12 cellular contexts compared by ENCODE assay signal in the genomic region with DNA sequence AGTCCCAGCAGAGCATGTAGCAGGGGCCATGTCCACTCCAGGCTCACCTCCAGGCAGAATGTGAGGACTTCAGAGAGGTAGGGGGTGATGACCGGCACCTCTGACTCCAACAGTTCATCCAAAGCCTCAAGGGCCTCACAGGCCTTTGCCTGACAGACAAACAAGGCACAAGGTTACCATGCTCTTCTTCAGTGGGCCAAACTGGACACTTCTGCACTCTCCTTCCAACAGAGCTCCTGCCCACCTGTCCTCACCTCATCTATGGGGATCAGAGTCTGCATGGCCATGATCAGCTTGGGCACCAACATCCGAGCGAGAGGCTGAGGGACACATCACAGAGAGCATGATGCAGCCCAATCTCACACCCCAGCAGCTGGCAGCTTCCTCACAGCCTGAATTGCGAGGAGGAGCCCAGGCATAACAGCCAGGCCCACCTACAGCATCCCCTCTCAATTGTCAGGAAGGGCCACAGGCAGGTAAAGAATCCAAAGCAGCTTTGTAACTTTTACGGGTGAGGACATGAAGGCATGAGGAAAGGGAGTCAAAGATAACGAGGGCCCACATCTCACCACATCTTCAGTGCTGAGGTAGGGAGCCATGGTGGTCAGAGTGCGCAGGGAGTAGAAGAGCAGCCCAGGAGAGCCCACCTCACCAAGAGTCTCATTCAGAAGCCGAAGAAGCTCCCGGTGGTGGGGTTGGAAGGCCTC. TPM values are rescaled to one million over a fixed set of nuclear protein-coding genes. Genes with fewer than 3 reads are reported as not detected.
A peak's percentile ranks its signal among the peaks of the same experiment; 100 is the strongest.
DNase-seq lines count a peak whose midpoint lies in the region; ATAC-seq and TF ChIP-seq lines count a peak whose summit lies in the region.
"Had no signal": no experiment of that assay in that cellular context is flagged by ENCODE, and none has a peak within 500 bp of the region (broad histone marks: within the 10 kb centered on the region; RNA-seq: fewer than 3 reads in every experiment).

No MANE protein-coding gene starts in this region.

- peaks cover 35% of the 10 kb centered on the region for H3K36me3 Mint-ChIP-seq in activated T-cell treated with anti-CD3 and anti-CD28 coated beads, Interleukin-2, amount 50 U/mL, for 4 hours (ENCODE audit: insufficient read depth)
- peaks cover 33 to 53% of the 10 kb centered on the region in 2 donors for H3K36me3 Mint-ChIP-seq in stimulated activated naive B cell treated with anti-CD40 and anti-IgM and Interleukin-4, amounts not matched to agents 10 μg/mL and 1 μg/mL and 100 μg/mL, for 72 hours

- no peak overlapping the region for H3K27ac ChIP-seq in SU-DHL-6 (ENCODE audit: low read depth, low read length)

- TF ChIP-seq CTCF in SU-DHL-6 (IDR thresholded peaks at IDR 0.05; ENCODE audit: insufficient read depth, low read length, poor library complexity, severe bottlenecking) (no peak), epithelial cell of proximal tubule (conservative IDR thresholded peaks at IDR 0.05; ENCODE audit: low read depth, low read length) (no peak), mucosa of descending colon (IDR thresholded peaks at IDR 0.05) (no peak)

- no peak overlapping the region for H3K4me3 ChIP-seq in SU-DHL-6 (ENCODE audit: insufficient read depth, low read length, poor library complexity, severe bottlenecking)
- peak overlapping the region; percentile 93 for H3K4me3 ChIP-seq in epithelial cell of proximal tubule (ENCODE audit: low read depth, low read length)
- H3K4me3 ChIP-seq in mucosa of descending colon = no peak overlapping the region

- H3K79me2 ChIP-seq in SU-DHL-6 (ENCODE audit: insufficient read depth, low read length) = no peaks in the 10 kb centered on the region

- no peaks in the 10 kb centered on the region for H3K9me3 Mint-ChIP-seq in activated T-cell treated with anti-CD3 and anti-CD28 coated beads, Interleukin-2, amount 50 U/mL, for 4 hours
- H3K9me3 Mint-ChIP-seq in stimulated activated naive B cell treated with anti-CD40 and anti-IgM and Interleukin-4, amounts not matched to agents 10 μg/mL and 1 μg/mL and 100 μg/mL, for 72 hours = no peaks in the 10 kb centered on the region

- H3K9ac ChIP-seq in SU-DHL-6 (ENCODE audit: low read length) = 0 out of 2 replicates have a peak overlapping the region, but pooled peaks have one; percentile 72

- H3K4me3 Mint-ChIP-seq in activated T-cell treated with anti-CD3 and anti-CD28 coated beads, Interleukin-2, amount 50 U/mL, for 4 hours = peak overlapping the region; percentile 94
- H3K4me3 Mint-ChIP-seq in stimulated activated naive B cell treated with anti-CD40 and anti-IgM and Interleukin-4, amounts not matched to agents 10 μg/mL and 1 μg/mL and 100 μg/mL, for 72 hours = peak overlapping the region; percentile 76

- H3K9me2 ChIP-seq in SU-DHL-6 (replicated peaks; ENCODE audit: insufficient read depth, low read length) = no peaks in the 10 kb centered on the region

- H3K36me3 ChIP-seq in SU-DHL-6 (ENCODE audit: low read length) (no peaks in the 10 kb centered on the region), mucosa of descending colon (ENCODE audit: low read depth) (no peaks in the 10 kb centered on the region)

- no peak overlapping the region for H2AFZ ChIP-seq in SU-DHL-6 (ENCODE audit: low read depth, low read length, severe bottlenecking)

- H3K27me3 Mint-ChIP-seq in activated T-cell treated with anti-CD3 and anti-CD28 coated beads, Interleukin-2, amount 50 U/mL, for 4 hours (ENCODE audit: low read depth) = no peaks in the 10 kb centered on the region
- H3K27me3 Mint-ChIP-seq in stimulated activated naive B cell treated with anti-CD40 and anti-IgM and Interleukin-4, amounts not matched to agents 10 μg/mL and 1 μg/mL and 100 μg/mL, for 72 hours = no peaks in the 10 kb centered on the region

- H3K27ac Mint-ChIP-seq in stimulated activated naive B cell treated with anti-CD40 and anti-IgM and Interleukin-4, amounts not matched to agents 10 μg/mL and 1 μg/mL and 100 μg/mL, for 72 hours = no peak overlapping the region

- peaks cover 29% of the 10 kb centered on the region for H3K4me1 Mint-ChIP-seq in activated T-cell treated with anti-CD3 and anti-CD28 coated beads, Interleukin-2, amount 50 U/mL, for 4 hours (ENCODE audit: low read depth)
- H3K4me1 Mint-ChIP-seq in stimulated activated naive B cell treated with anti-CD40 and anti-IgM and Interleukin-4, amounts not matched to agents 10 μg/mL and 1 μg/mL and 100 μg/mL, for 72 hours = peaks cover 20 to 44% of the 10 kb centered on the region in 2 donors

- no peaks in the 10 kb centered on the region for H3K27me3 ChIP-seq in SU-DHL-6 (ENCODE audit: low read length)
- H3K27me3 ChIP-seq: ascending aorta had no signal

- no peak for ATAC-seq in activated T-cell treated with anti-CD3 and anti-CD28 coated beads, Interleukin-2, amount 50 U/mL, for 4 hours
- ATAC-seq in stimulated activated naive B cell treated with anti-CD40 and anti-IgM and Interleukin-4, amounts not matched to agents 10 μg/mL and 1 μg/mL and 100 μg/mL, for 72 hours (replicated peaks) = no peak
- no peak for ATAC-seq in GM19035 (IDR thresholded peaks at IDR 0.05; ENCODE audit: unreplicated experiment)
- no peak for ATAC-seq in mucosa of descending colon

- peaks cover 14% of the 10 kb centered on the region for H3F3A ChIP-seq in SU-DHL-6 (ENCODE audit: insufficient read depth)

- no peaks in the 10 kb centered on the region for H4K20me1 ChIP-seq in SU-DHL-6 (ENCODE audit: low read depth, low read length)

- H3K9me3 ChIP-seq in SU-DHL-6 (ENCODE audit: insufficient read depth, low read length) (no peaks in the 10 kb centered on the region), mucosa of descending colon (no peaks in the 10 kb centered on the region)
- H3K9me3 ChIP-seq: ascending aorta had no signal

- DNase-seq in activated T-cell treated with anti-CD3 and anti-CD28 coated beads, Interleukin-2, amount 50 U/mL, for 4 hours = no peak
- DNase-seq in activated T-cell treated with anti-CD3 and anti-CD28 coated beads, Interleukin-2, amount 50 U/mL, for 48 hours = no peak
- DNase-seq in epithelial cell of proximal tubule (ENCODE audit: low read depth) = no peak
- no peak for DNase-seq in stimulated activated naive B cell treated with anti-CD40 and anti-IgM and Interleukin-4, amounts not matched to agents 10 μg/mL and 1 μg/mL and 100 μg/mL, for 72 hours
- no peak for DNase-seq in DMS153 treated with DMSO at 0.1 percent for 48 hours (lab: John Stamatoyannopoulos, UW; ENCODE audit: unreplicated experiment)
- no peak for DNase-seq in mucosa of descending colon
- DNase-seq: activated CD4-positive, alpha-beta T cell treated with anti-CD3 and anti-CD28 coated beads for 1 hour had no signal

- intact Hi-C loops in mucosa of descending colon (cut with DNase I, micrococcal nuclease) = no loop called here

- H3K4me2 ChIP-seq in SU-DHL-6 (ENCODE audit: low read depth, low read length, poor library complexity, severe bottlenecking) = peak overlapping the region; percentile 71

- peaks cover 7% of the 10 kb centered on the region for H3K4me1 ChIP-seq in mucosa of descending colon (ENCODE audit: low read depth)

RNA-seq across cellular contexts. Expression of gene IPO4, which starts 1.6 kb away (rescaled TPM):
- 100 to 1,000 TPM; 265 to 293 (median 265) TPM for total RNA-seq in activated T-cell treated with anti-CD3 and anti-CD28 coated beads, Interleukin-2, amount 50 U/mL, for 4 hours
- total RNA-seq in epithelial cell of proximal tubule (60.4 and 102 TPM in 2 replicates), mucosa of descending colon (10 to 100 TPM; 23.2 to 29.3 (median 26.8) TPM)

RNA-seq across cellular contexts. Expression of gene TM9SF1, which starts 8.3 kb away (rescaled TPM):
- 10 to 100 TPM; 30.4 to 34.6 (median 33.7) TPM for total RNA-seq in activated T-cell treated with anti-CD3 and anti-CD28 coated beads, Interleukin-2, amount 50 U/mL, for 4 hours
- total RNA-seq in epithelial cell of proximal tubule = 54.4 and 84.1 TPM in 2 replicates
- 10 to 100 TPM; 41.7 to 49.1 (median 47.1) TPM for total RNA-seq in mucosa of descending colon

RNA-seq across cellular contexts. Expression of gene REC8, which starts 15.1 kb away (rescaled TPM):
- 10 to 100 TPM; 17.4 to 24.8 (median 19.9) TPM for total RNA-seq in activated T-cell treated with anti-CD3 and anti-CD28 coated beads, Interleukin-2, amount 50 U/mL, for 4 hours
- total RNA-seq in epithelial cell of proximal tubule = 122 and 158 TPM in 2 replicates
- total RNA-seq in mucosa of descending colon = 10 to 100 TPM; 14.9 to 17.0 (median 16.8) TPM

RNA-seq across cellular contexts. Expression of gene TSSK4, which starts 18.5 kb away (rescaled TPM):
- total RNA-seq in activated T-cell treated with anti-CD3 and anti-CD28 coated beads, Interleukin-2, amount 50 U/mL, for 4 hours = under 1 TPM in 1 of 3 donors, not detected in 2; 0.33 TPM
- total RNA-seq in epithelial cell of proximal tubule (not detected in 2 replicates), mucosa of descending colon (under 1 TPM in 2 of 3 donors, not detected in 1; 0.36 to 0.82 TPM)
- total RNA-seq: ascending aorta, myocyte, RPMI7951 had no signal

RNA-seq across cellular contexts. Expression of gene IRF9, which starts 25.9 kb away (rescaled TPM):
- total RNA-seq in activated T-cell treated with anti-CD3 and anti-CD28 coated beads, Interleukin-2, amount 50 U/mL, for 4 hours = 100 to 1,000 TPM; 110 to 152 (median 121) TPM
- total RNA-seq in epithelial cell of proximal tubule (26.8 and 45.1 TPM in 2 replicates), mucosa of descending colon (100 to 1,000 TPM in 2 of 3 donors, 10 to 100 TPM in 1; 78.7 to 119 (median 103) TPM)
